9 cellular contexts compared by ENCODE assay signal in genomic region chr4:75671802-75672421, GRCh38. TPM values are rescaled to one million over a fixed set of nuclear protein-coding genes. Genes with fewer than 3 reads are reported as not detected.
DNase-seq lines count a peak whose midpoint lies in the region; ATAC-seq and TF ChIP-seq lines count a peak whose summit lies in the region.
"Had no signal": no experiment of that assay in that cellular context is flagged by ENCODE, and none has a peak within 500 bp of the region (broad histone marks: within the 10 kb centered on the region; RNA-seq: fewer than 3 reads in every experiment).

No MANE protein-coding gene starts in this region.

- H3K4me1 Mint-ChIP-seq in activated CD4-positive, alpha-beta T cell treated with anti-CD3 and anti-CD28 coated beads, Interleukin-2, amount 10 ng/mL, durations not matched to agents 24 days and 14 days, result peaks cover 56% of the 10 kb centered on the region
- H3K4me1 Mint-ChIP-seq in activated naive CD8-positive, alpha-beta T cell treated with anti-CD3 and anti-CD28 coated beads for 36 hours, result peaks cover 51% of the 10 kb centered on the region

- H3K4me1 ChIP-seq in thoracic aorta (ENCODE audit: control insufficient read depth in 1 of 2, low read depth in 2 of 2), result peaks cover 21 to 50% of the 10 kb centered on the region in 2 donors

- TF ChIP-seq CTCF in kidney epithelial cell (IDR thresholded peaks at IDR 0.05; ENCODE audit: insufficient read depth, low read length, poor library complexity, severe bottlenecking), result no peak
- TF ChIP-seq CTCF in thoracic aorta (IDR thresholded peaks at IDR 0.05), result no peak

- H3K36me3 ChIP-seq in kidney epithelial cell (ENCODE audit: control insufficient read depth, insufficient read depth, low read length), result no peaks in the 10 kb centered on the region
- H3K36me3 ChIP-seq in thoracic aorta, result no peaks in the 10 kb centered on the region

- H3K4me3 Mint-ChIP-seq in activated CD4-positive, alpha-beta T cell treated with anti-CD3 and anti-CD28 coated beads, Interleukin-2, amount 10 ng/mL, durations not matched to agents 24 days and 14 days, result peak overlapping the region; percentile 98
- peak overlapping the region; percentile 99 for H3K4me3 Mint-ChIP-seq in activated naive CD8-positive, alpha-beta T cell treated with anti-CD3 and anti-CD28 coated beads for 36 hours

- peak overlapping the region; percentile 100 for H3K27ac Mint-ChIP-seq in activated CD4-positive, alpha-beta T cell treated with anti-CD3 and anti-CD28 coated beads, Interleukin-2, amount 10 ng/mL, durations not matched to agents 24 days and 14 days
- H3K27ac Mint-ChIP-seq in activated naive CD8-positive, alpha-beta T cell treated with anti-CD3 and anti-CD28 coated beads for 36 hours, result peak overlapping the region; percentile 99

- no peaks in the 10 kb centered on the region for H3K9me3 ChIP-seq in thoracic aorta

- no peaks in the 10 kb centered on the region for H3K27me3 ChIP-seq in kidney epithelial cell (ENCODE audit: control insufficient read depth, insufficient read depth, low read length)
- no peaks in the 10 kb centered on the region for H3K27me3 ChIP-seq in thoracic aorta (replicated peaks; ENCODE audit: insufficient read depth)

- H3K27ac ChIP-seq in thoracic aorta, result peak overlapping the region; percentile 95 to 98

- ATAC-seq in thoracic aorta (ENCODE audit: insufficient number of reproducible peaks, low FRiP score, low read depth) (no peak), left colon (no peak)

- no peaks in the 10 kb centered on the region for H3K27me3 Mint-ChIP-seq in activated CD4-positive, alpha-beta T cell treated with anti-CD3 and anti-CD28 coated beads, Interleukin-2, amount 10 ng/mL, durations not matched to agents 24 days and 14 days
- H3K27me3 Mint-ChIP-seq in activated naive CD8-positive, alpha-beta T cell treated with anti-CD3 and anti-CD28 coated beads for 36 hours, result no peaks in the 10 kb centered on the region

- H3K36me3 Mint-ChIP-seq in activated CD4-positive, alpha-beta T cell treated with anti-CD3 and anti-CD28 coated beads, Interleukin-2, amount 10 ng/mL, durations not matched to agents 24 days and 14 days (ENCODE audit: low read depth), result peaks cover 17% of the 10 kb centered on the region
- peaks cover 36% of the 10 kb centered on the region for H3K36me3 Mint-ChIP-seq in activated naive CD8-positive, alpha-beta T cell treated with anti-CD3 and anti-CD28 coated beads for 36 hours

- no peaks in the 10 kb centered on the region for H3K9me3 Mint-ChIP-seq in activated CD4-positive, alpha-beta T cell treated with anti-CD3 and anti-CD28 coated beads, Interleukin-2, amount 10 ng/mL, durations not matched to agents 24 days and 14 days
- H3K9me3 Mint-ChIP-seq in activated naive CD8-positive, alpha-beta T cell treated with anti-CD3 and anti-CD28 coated beads for 36 hours, result no peaks in the 10 kb centered on the region

- intact Hi-C loops in activated CD4-positive, alpha-beta T cell treated with anti-CD3 and anti-CD28 coated beads, Interleukin-2, amount 10 ng/mL, durations not matched to agents 24 days and 14 days (cut with micrococcal nuclease), result loop anchor here (1.0 to 5.0 kb wide), 4 partner anchors 27 to 1405 kb away; partner anchors contain the start of genes CCNI, NUP54 and SDAD1
- intact Hi-C loops in left colon (cut with DNase I, micrococcal nuclease), result loop anchor here in 1 of 2 donors (10.0 kb wide), 1 partner anchor 53 kb away; the partner anchor contains the start of gene USO1

- DNase-seq in activated CD4-positive, alpha-beta T cell treated with anti-CD3 and anti-CD28 coated beads, Interleukin-2, amount 10 ng/mL, durations not matched to agents 24 days and 14 days, result peak; percentile 56
- no peak for DNase-seq in activated CD4-positive, alpha-beta T cell treated with anti-CD3 and anti-CD28 coated beads, Interleukin-2, amount 50 U/mL, for 48 hours
- no peak for DNase-seq in activated naive CD8-positive, alpha-beta T cell treated with anti-CD3 and anti-CD28 coated beads for 36 hours
- DNase-seq in kidney epithelial cell (ENCODE audit: low read depth), result no peak
- no peak for DNase-seq in thoracic aorta (ENCODE audit: low spot score)
- no peak for DNase-seq in activated CD4-positive, CD25-positive, alpha-beta regulatory T cell (lab: John Stamatoyannopoulos, UW)
- DNase-seq in cerebellar cortex (ENCODE audit: low spot score), result no peak
- no peak for DNase-seq in left colon

- H3K4me3 ChIP-seq in kidney epithelial cell (ENCODE audit: low read depth, low read length) (peak overlapping the region; percentile 99), thoracic aorta (peak overlapping the region; percentile 99)

RNA-seq across cellular contexts. Expression of gene G3BP2, which starts 1.3 kb away (rescaled TPM):
- total RNA-seq in activated CD4-positive, alpha-beta T cell treated with anti-CD3 and anti-CD28 coated beads, Interleukin-2, amount 10 ng/mL, durations not matched to agents 24 days and 14 days, result 135 and 146 TPM in 2 replicates
- 100 to 1,000 TPM; 249 to 251 TPM for total RNA-seq in activated naive CD8-positive, alpha-beta T cell treated with anti-CD3 and anti-CD28 coated beads for 36 hours
- total RNA-seq in kidney epithelial cell (127 and 135 TPM in 2 replicates), thoracic aorta (100 to 1,000 TPM in 1 of 2 donors, 10 to 100 TPM in 1; 71.9 to 126 TPM), left colon (100 to 1,000 TPM; 158 to 159 TPM)

RNA-seq across cellular contexts. Expression of gene CDKL2, which starts 41.6 kb away (rescaled TPM):
- total RNA-seq in activated CD4-positive, alpha-beta T cell treated with anti-CD3 and anti-CD28 coated beads, Interleukin-2, amount 10 ng/mL, durations not matched to agents 24 days and 14 days, result 0.36 TPM in 1 of 2 replicates, not detected in the other
- total RNA-seq in activated naive CD8-positive, alpha-beta T cell treated with anti-CD3 and anti-CD28 coated beads for 36 hours, result under 1 TPM; 0.60 to 0.84 TPM
- total RNA-seq in kidney epithelial cell, result 3.9 and 4.1 TPM in 2 replicates
- 1 to 10 TPM; 3.1 to 4.7 TPM for total RNA-seq in thoracic aorta
- 1 to 10 TPM; 1.1 to 1.6 TPM for total RNA-seq in left colon
- total RNA-seq: G401 had no signal

RNA-seq across cellular contexts. Expression of gene USO1, which starts 52.5 kb away (rescaled TPM):
- total RNA-seq in activated CD4-positive, alpha-beta T cell treated with anti-CD3 and anti-CD28 coated beads, Interleukin-2, amount 10 ng/mL, durations not matched to agents 24 days and 14 days, result 42.8 and 44.0 TPM in 2 replicates
- 10 to 100 TPM; 43.7 to 45.7 TPM for total RNA-seq in activated naive CD8-positive, alpha-beta T cell treated with anti-CD3 and anti-CD28 coated beads for 36 hours
- total RNA-seq in kidney epithelial cell (58.1 and 62.4 TPM in 2 replicates), thoracic aorta (10 to 100 TPM; 68.0 to 85.9 TPM), left colon (10 to 100 TPM; 51.5 to 55.4 TPM)
